ENCODE assay signal across 1 cellular context in the genomic region with DNA sequence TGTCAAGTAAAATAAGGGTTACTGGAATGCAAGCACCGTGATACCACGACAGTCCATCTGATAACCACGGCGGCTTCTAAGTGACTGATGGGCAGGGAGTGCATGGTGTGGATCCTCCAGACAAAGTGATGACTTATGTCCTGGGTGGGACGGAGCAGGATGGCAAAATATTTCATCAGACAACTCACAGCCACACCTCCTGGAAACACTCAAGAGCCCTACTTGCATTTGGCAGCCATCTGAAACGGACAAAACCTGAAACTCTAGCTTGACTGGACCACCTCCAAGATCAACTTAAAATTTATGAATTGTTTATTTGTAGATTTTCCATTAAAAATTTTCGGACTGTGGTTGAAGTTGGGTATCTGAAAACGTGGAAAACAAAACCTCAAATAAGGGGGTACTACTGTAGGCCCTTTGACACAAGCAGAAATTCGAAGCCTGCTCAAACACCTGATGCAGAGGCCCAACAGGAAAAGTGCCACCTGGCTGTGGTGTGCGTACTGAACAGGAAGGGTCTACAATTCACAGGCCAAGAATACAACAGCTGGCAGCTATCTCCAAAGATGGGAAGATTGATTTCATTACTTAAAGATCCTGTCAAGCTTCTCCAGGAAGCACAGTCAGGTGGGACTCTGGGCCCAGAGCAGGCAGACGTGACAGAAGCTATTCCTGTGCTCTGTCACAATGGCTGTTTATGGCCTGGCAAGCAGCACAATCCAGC.
TF ChIP-seq lines count a peak whose summit lies in the region.

No MANE protein-coding gene starts in this region.

TF ChIP-seq in K562, 482 proteins besides CTCF, POLR2A, EP300 and RAD21 (continued from another document and continues in another):
- no peak for TF ChIP-seq XRCC5 (IDR thresholded peaks at IDR 0.05; ENCODE audit: low read depth, low read length)
- TF ChIP-seq OTX1 (CRISPR knock-in tag; IDR thresholded peaks at IDR 0.05), result peak; percentile 45; the same call in 1 of the 2 replicates
- no peak for TF ChIP-seq ETV6 (IDR thresholded peaks at IDR 0.05; ENCODE audit: borderline replicate concordance in 1 of 2, low read depth in 2 of 2, low read length in 1 of 2)
- no peak for TF ChIP-seq ETV6 (CRISPR knock-in tag; IDR thresholded peaks at IDR 0.05; ENCODE audit: borderline replicate concordance)
- TF ChIP-seq, protein P1, sequence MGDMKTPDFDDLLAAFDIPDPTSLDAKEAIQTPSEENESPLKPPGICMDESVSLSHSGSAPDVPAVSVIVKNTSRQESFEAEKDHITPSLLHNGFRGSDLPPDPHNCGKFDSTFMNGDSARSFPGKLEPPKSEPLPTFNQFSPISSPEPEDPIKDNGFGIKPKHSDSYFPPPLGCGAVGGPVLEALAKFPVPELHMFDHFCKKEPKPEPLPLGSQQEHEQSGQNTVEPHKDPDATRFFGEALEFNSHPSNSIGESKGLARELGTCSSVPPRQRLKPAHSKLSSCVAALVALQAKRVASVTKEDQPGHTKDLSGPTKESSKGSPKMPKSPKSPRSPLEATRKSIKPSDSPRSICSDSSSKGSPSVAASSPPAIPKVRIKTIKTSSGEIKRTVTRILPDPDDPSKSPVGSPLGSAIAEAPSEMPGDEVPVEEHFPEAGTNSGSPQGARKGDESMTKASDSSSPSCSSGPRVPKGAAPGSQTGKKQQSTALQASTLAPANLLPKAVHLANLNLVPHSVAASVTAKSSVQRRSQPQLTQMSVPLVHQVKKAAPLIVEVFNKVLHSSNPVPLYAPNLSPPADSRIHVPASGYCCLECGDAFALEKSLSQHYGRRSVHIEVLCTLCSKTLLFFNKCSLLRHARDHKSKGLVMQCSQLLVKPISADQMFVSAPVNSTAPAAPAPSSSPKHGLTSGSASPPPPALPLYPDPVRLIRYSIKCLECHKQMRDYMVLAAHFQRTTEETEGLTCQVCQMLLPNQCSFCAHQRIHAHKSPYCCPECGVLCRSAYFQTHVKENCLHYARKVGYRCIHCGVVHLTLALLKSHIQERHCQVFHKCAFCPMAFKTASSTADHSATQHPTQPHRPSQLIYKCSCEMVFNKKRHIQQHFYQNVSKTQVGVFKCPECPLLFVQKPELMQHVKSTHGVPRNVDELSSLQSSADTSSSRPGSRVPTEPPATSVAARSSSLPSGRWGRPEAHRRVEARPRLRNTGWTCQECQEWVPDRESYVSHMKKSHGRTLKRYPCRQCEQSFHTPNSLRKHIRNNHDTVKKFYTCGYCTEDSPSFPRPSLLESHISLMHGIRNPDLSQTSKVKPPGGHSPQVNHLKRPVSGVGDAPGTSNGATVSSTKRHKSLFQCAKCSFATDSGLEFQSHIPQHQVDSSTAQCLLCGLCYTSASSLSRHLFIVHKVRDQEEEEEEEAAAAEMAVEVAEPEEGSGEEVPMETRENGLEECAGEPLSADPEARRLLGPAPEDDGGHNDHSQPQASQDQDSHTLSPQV (IDR thresholded peaks at IDR 0.05), result no peak; the same call in 1 of the 2 replicates
- TF ChIP-seq, protein P2, sequence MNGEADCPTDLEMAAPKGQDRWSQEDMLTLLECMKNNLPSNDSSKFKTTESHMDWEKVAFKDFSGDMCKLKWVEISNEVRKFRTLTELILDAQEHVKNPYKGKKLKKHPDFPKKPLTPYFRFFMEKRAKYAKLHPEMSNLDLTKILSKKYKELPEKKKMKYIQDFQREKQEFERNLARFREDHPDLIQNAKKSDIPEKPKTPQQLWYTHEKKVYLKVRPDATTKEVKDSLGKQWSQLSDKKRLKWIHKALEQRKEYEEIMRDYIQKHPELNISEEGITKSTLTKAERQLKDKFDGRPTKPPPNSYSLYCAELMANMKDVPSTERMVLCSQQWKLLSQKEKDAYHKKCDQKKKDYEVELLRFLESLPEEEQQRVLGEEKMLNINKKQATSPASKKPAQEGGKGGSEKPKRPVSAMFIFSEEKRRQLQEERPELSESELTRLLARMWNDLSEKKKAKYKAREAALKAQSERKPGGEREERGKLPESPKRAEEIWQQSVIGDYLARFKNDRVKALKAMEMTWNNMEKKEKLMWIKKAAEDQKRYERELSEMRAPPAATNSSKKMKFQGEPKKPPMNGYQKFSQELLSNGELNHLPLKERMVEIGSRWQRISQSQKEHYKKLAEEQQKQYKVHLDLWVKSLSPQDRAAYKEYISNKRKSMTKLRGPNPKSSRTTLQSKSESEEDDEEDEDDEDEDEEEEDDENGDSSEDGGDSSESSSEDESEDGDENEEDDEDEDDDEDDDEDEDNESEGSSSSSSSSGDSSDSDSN (IDR thresholded peaks at IDR 0.05; ENCODE audit: borderline replicate concordance in 1 of 2, low read depth in 2 of 2, low read length in 2 of 2), result no peak
- no peak for TF ChIP-seq STAT5B (CRISPR knock-in tag; IDR thresholded peaks at IDR 0.05)
- TF ChIP-seq CBX5 (IDR thresholded peaks at IDR 0.05; ENCODE audit: borderline replicate concordance, low read depth), result no peak
- TF ChIP-seq FOXK1 (CRISPR knock-in tag; IDR thresholded peaks at IDR 0.05; ENCODE audit: borderline replicate concordance), result no peak
- TF ChIP-seq CCAR2 (IDR thresholded peaks at IDR 0.05; ENCODE audit: low read depth, low read length), result no peak
- TF ChIP-seq SP2 (IDR thresholded peaks at IDR 0.05; ENCODE audit: extremely low read depth, low read depth, low read length, poor library complexity, severe bottlenecking), result no peak
- no peak for TF ChIP-seq STAG1 (CRISPR knock-in tag; IDR thresholded peaks at IDR 0.05; ENCODE audit: borderline replicate concordance)
- no peak for TF ChIP-seq NFYB (IDR thresholded peaks at IDR 0.05; ENCODE audit: extremely low read depth, insufficient read length)
- TF ChIP-seq, protein P3, sequence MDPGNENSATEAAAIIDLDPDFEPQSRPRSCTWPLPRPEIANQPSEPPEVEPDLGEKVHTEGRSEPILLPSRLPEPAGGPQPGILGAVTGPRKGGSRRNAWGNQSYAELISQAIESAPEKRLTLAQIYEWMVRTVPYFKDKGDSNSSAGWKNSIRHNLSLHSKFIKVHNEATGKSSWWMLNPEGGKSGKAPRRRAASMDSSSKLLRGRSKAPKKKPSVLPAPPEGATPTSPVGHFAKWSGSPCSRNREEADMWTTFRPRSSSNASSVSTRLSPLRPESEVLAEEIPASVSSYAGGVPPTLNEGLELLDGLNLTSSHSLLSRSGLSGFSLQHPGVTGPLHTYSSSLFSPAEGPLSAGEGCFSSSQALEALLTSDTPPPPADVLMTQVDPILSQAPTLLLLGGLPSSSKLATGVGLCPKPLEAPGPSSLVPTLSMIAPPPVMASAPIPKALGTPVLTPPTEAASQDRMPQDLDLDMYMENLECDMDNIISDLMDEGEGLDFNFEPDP (CRISPR knock-in tag; IDR thresholded peaks at IDR 0.05), result no peak
- no peak for TF ChIP-seq TAF9B (IDR thresholded peaks at IDR 0.05; ENCODE audit: partially characterized antibody)
- no peak for TF ChIP-seq ZNF77 (CRISPR knock-in tag; IDR thresholded peaks at IDR 0.05)
- no peak for TF ChIP-seq ZNF174 (CRISPR knock-in tag; IDR thresholded peaks at IDR 0.05)
- TF ChIP-seq, protein P4, sequence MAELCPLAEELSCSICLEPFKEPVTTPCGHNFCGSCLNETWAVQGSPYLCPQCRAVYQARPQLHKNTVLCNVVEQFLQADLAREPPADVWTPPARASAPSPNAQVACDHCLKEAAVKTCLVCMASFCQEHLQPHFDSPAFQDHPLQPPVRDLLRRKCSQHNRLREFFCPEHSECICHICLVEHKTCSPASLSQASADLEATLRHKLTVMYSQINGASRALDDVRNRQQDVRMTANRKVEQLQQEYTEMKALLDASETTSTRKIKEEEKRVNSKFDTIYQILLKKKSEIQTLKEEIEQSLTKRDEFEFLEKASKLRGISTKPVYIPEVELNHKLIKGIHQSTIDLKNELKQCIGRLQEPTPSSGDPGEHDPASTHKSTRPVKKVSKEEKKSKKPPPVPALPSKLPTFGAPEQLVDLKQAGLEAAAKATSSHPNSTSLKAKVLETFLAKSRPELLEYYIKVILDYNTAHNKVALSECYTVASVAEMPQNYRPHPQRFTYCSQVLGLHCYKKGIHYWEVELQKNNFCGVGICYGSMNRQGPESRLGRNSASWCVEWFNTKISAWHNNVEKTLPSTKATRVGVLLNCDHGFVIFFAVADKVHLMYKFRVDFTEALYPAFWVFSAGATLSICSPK (IDR thresholded peaks at IDR 0.05; ENCODE audit: borderline replicate concordance), result no peak
- no peak for TF ChIP-seq MAFF (IDR thresholded peaks at IDR 0.05; ENCODE audit: low read length)
- TF ChIP-seq PRMT5 (CRISPR knock-in tag; IDR thresholded peaks at IDR 0.05), result no peak
- TF ChIP-seq, protein P5, sequence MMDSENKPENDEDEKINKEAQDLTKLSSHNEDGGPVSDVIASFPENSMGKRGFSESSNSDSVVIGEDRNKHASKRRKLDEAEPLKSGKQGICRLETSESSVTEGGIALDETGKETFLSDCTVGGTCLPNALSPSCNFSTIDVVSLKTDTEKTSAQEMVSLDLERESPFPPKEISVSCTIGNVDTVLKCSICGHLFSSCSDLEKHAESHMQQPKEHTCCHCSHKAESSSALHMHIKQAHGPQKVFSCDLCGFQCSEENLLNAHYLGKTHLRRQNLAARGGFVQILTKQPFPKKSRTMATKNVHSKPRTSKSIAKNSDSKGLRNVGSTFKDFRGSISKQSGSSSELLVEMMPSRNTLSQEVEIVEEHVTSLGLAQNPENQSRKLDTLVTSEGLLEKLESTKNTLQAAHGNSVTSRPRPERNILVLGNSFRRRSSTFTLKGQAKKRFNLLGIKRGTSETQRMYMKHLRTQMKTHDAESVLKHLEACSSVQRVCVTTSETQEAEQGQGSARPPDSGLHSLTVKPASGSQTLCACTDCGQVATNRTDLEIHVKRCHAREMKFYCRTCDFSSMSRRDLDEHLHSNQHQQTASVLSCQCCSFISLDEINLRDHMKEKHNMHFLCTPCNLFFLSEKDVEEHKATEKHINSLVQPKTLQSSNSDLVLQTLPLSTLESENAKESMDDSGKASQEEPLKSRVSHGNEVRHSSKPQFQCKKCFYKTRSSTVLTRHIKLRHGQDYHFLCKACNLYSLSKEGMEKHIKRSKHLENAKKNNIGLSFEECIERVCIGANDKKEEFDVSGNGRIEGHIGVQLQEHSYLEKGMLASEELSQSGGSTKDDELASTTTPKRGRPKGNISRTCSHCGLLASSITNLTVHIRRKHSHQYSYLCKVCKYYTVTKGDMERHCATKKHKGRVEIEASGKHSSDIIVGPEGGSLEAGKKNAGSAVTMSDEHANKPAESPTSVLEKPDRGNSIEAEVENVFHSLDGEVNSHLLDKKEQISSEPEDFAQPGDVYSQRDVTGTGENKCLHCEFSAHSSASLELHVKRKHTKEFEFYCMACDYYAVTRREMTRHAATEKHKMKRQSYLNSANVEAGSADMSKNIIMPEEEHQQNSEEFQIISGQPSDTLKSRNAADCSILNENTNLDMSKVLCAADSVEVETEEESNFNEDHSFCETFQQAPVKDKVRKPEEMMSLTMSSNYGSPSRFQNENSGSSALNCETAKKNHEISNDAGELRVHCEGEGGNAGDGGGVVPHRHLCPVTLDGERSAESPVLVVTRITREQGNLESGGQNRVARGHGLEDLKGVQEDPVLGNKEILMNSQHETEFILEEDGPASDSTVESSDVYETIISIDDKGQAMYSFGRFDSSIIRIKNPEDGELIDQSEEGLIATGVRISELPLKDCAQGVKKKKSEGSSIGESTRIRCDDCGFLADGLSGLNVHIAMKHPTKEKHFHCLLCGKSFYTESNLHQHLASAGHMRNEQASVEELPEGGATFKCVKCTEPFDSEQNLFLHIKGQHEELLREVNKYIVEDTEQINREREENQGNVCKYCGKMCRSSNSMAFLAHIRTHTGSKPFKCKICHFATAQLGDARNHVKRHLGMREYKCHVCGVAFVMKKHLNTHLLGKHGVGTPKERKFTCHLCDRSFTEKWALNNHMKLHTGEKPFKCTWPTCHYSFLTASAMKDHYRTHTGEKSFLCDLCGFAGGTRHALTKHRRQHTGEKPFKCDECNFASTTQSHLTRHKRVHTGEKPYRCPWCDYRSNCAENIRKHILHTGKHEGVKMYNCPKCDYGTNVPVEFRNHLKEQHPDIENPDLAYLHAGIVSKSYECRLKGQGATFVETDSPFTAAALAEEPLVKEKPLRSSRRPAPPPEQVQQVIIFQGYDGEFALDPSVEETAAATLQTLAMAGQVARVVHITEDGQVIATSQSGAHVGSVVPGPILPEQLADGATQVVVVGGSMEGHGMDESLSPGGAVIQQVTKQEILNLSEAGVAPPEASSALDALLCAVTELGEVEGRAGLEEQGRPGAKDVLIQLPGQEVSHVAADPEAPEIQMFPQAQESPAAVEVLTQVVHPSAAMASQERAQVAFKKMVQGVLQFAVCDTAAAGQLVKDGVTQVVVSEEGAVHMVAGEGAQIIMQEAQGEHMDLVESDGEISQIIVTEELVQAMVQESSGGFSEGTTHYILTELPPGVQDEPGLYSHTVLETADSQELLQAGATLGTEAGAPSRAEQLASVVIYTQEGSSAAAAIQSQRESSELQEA (IDR thresholded peaks at IDR 0.05; ENCODE audit: low read depth), result no peak
- TF ChIP-seq RBM39 (optimal IDR thresholded peaks at IDR 0.05; ENCODE audit: low read depth, low read length), result no peak
- TF ChIP-seq, protein P6, sequence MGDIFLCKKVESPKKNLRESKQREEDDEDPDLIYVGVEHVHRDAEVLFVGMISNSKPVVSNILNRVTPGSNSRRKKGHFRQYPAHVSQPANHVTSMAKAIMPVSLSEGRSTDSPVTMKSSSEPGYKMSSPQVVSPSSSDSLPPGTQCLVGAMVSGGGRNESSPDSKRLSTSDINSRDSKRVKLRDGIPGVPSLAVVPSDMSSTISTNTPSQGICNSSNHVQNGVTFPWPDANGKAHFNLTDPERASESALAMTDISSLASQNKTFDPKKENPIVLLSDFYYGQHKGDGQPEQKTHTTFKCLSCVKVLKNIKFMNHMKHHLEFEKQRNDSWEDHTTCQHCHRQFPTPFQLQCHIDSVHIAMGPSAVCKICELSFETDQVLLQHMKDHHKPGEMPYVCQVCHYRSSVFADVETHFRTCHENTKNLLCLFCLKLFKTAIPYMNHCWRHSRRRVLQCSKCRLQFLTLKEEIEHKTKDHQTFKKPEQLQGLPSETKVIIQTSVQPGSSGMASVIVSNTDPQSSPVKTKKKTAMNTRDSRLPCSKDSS (IDR thresholded peaks at IDR 0.05; ENCODE audit: low read depth, partially characterized antibody), result no peak
- TF ChIP-seq TCF3 (CRISPR knock-in tag; IDR thresholded peaks at IDR 0.05), result 0 out of 2 replicates have a peak, but pooled peaks have one; percentile 10
- TF ChIP-seq FUS (optimal IDR thresholded peaks at IDR 0.05; ENCODE audit: low read depth, low read length), result no peak
- TF ChIP-seq SNRNP70 (optimal IDR thresholded peaks at IDR 0.05; ENCODE audit: low read depth, low read length), result no peak
- TF ChIP-seq KDM4B (IDR thresholded peaks at IDR 0.05; ENCODE audit: borderline replicate concordance in 2 of 2, low read depth in 1 of 2), result no peak
- TF ChIP-seq, protein P7, sequence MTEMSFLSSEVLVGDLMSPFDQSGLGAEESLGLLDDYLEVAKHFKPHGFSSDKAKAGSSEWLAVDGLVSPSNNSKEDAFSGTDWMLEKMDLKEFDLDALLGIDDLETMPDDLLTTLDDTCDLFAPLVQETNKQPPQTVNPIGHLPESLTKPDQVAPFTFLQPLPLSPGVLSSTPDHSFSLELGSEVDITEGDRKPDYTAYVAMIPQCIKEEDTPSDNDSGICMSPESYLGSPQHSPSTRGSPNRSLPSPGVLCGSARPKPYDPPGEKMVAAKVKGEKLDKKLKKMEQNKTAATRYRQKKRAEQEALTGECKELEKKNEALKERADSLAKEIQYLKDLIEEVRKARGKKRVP (CRISPR knock-in tag; IDR thresholded peaks at IDR 0.05), result peak; percentile 92
- TF ChIP-seq, protein P8, sequence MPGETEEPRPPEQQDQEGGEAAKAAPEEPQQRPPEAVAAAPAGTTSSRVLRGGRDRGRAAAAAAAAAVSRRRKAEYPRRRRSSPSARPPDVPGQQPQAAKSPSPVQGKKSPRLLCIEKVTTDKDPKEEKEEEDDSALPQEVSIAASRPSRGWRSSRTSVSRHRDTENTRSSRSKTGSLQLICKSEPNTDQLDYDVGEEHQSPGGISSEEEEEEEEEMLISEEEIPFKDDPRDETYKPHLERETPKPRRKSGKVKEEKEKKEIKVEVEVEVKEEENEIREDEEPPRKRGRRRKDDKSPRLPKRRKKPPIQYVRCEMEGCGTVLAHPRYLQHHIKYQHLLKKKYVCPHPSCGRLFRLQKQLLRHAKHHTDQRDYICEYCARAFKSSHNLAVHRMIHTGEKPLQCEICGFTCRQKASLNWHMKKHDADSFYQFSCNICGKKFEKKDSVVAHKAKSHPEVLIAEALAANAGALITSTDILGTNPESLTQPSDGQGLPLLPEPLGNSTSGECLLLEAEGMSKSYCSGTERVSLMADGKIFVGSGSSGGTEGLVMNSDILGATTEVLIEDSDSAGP (CRISPR knock-in tag; IDR thresholded peaks at IDR 0.05), result no peak
- TF ChIP-seq POLR2G (IDR thresholded peaks at IDR 0.05; ENCODE audit: low read depth, low read length), result no peak
- TF ChIP-seq TAL1 (IDR thresholded peaks at IDR 0.05), result no peak
